1 cellular context compared by ENCODE assay signal in the genomic region with DNA sequence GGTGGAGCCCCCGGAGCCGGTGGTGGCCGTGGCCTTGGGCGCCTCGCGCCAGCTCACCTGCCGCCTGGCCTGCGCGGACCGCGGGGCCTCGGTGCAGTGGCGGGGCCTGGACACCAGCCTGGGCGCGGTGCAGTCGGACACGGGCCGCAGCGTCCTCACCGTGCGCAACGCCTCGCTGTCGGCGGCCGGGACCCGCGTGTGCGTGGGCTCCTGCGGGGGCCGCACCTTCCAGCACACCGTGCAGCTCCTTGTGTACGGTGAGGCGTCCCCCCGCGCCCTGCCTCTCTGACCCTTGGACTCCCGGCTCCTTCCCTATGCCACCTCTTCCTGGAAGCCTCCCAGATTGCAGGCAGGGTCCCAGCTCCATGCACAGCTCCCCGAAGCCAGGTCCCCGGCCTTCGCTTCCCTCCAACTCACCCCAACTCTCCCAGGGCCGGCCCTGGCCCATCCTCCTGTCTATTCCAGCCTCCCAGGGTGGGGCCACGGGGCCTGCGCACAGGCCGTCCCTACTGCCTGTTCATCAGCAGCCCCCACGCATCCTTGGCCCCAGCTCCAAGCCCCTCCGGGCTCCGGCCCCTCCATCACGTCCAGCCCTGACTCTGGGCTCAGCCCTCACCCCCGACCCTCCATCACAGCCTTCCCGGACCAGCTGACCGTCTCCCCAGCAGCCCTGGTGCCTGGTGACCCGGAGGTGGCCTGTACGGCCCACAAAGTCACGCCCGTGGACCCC.
TF ChIP-seq lines count a peak whose summit lies in the region.

No MANE protein-coding gene starts in this region.

TF ChIP-seq in IMR-90, 13 proteins besides CTCF, POLR2A, EP300 and RAD21:
- TF ChIP-seq MAZ (IDR thresholded peaks at IDR 0.05; ENCODE audit: borderline replicate concordance, low read depth, low read length) (no peak), RCOR1 (IDR thresholded peaks at IDR 0.05; ENCODE audit: insufficient replicate concordance, low read length) (no peak), FOS (IDR thresholded peaks at IDR 0.05; ENCODE audit: low read depth, low read length) (no peak), MXI1 (IDR thresholded peaks at IDR 0.05; ENCODE audit: borderline replicate concordance, low read depth, low read length) (no peak), CEBPB (IDR thresholded peaks at IDR 0.05; ENCODE audit: low read depth, low read length) (no peak), BHLHE40 (IDR thresholded peaks at IDR 0.05; ENCODE audit: low read depth, low read length) (no peak), MAFK (IDR thresholded peaks at IDR 0.05; ENCODE audit: low read depth, low read length) (no peak)
- TF ChIP-seq, protein P1, sequence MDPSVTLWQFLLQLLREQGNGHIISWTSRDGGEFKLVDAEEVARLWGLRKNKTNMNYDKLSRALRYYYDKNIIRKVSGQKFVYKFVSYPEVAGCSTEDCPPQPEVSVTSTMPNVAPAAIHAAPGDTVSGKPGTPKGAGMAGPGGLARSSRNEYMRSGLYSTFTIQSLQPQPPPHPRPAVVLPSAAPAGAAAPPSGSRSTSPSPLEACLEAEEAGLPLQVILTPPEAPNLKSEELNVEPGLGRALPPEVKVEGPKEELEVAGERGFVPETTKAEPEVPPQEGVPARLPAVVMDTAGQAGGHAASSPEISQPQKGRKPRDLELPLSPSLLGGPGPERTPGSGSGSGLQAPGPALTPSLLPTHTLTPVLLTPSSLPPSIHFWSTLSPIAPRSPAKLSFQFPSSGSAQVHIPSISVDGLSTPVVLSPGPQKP (IDR thresholded peaks at IDR 0.05; ENCODE audit: borderline replicate concordance, low read depth, low read length): no peak
